Comparison of ENCODE assay signal across 17 cellular contexts in genomic region chr7:78578701-78579100, GRCh38.
A peak's percentile ranks its signal among the peaks of the same experiment; 100 is the strongest.
DNase-seq lines count a peak whose midpoint lies in the region; TF ChIP-seq lines count a peak whose summit lies in the region.
"Had no signal": no experiment of that assay in that cellular context is flagged by ENCODE, and none has a peak within 500 bp of the region (broad histone marks: within the 10 kb centered on the region; RNA-seq: fewer than 3 reads in every experiment).

No MANE protein-coding gene starts in this region.

- H3K27me3 ChIP-seq in H7 (ENCODE audit: control insufficient read depth, insufficient read depth, low read length): no peaks in the 10 kb centered on the region
- no peaks in the 10 kb centered on the region for H3K27me3 ChIP-seq in NT2/D1 (ENCODE audit: insufficient read depth, insufficient read length)
- H3K27me3 ChIP-seq: BE2C had no signal

- peaks cover 25% of the 10 kb centered on the region for H3K4me1 Mint-ChIP-seq in neural crest cell
- H3K4me1 Mint-ChIP-seq: CD4-positive, CD25-positive, alpha-beta regulatory T cell had no signal

- H3K4me3 ChIP-seq in H7 (ENCODE audit: insufficient read depth, low read depth, low read length): no peak overlapping the region
- no peak overlapping the region for H3K4me3 ChIP-seq in NT2/D1 (ENCODE audit: insufficient read length, low read depth)
- H3K4me3 ChIP-seq: GM23248 had no signal

- H3K4me1 ChIP-seq in NT2/D1 (ENCODE audit: insufficient read depth, insufficient read length): no peaks in the 10 kb centered on the region
- H3K4me1 ChIP-seq: BE2C had no signal

- H3K27ac Mint-ChIP-seq in neural crest cell (ENCODE audit: unreplicated experiment): peak overlapping the region; percentile 28
- H3K27ac Mint-ChIP-seq: CD4-positive, CD25-positive, alpha-beta regulatory T cell had no signal

- no peaks in the 10 kb centered on the region for H3K9me3 ChIP-seq in NT2/D1 (ENCODE audit: insufficient read depth, low read length)
- H3K9me3 ChIP-seq: BE2C had no signal

- no peak overlapping the region for H3K9ac ChIP-seq in NT2/D1 (ENCODE audit: insufficient read length, low read depth)
- H3K9ac ChIP-seq: GM23248 had no signal

- H3K27me3 Mint-ChIP-seq in neural crest cell (ENCODE audit: low read depth): no peaks in the 10 kb centered on the region
- H3K27me3 Mint-ChIP-seq: CD4-positive, CD25-positive, alpha-beta regulatory T cell had no signal

- peaks cover 3% of the 10 kb centered on the region for H3K9me3 Mint-ChIP-seq in neural crest cell

- H3K36me3 ChIP-seq in H7 (replicated peaks; ENCODE audit: control insufficient read depth, insufficient read depth, low read length): no peaks in the 10 kb centered on the region
- no peaks in the 10 kb centered on the region for H3K36me3 ChIP-seq in NT2/D1 (ENCODE audit: insufficient read depth, insufficient read length, low read length)
- H3K36me3 ChIP-seq: BE2C had no signal

- H3K4me3 Mint-ChIP-seq in neural crest cell: no peak overlapping the region
- H3K4me3 Mint-ChIP-seq: CD4-positive, CD25-positive, alpha-beta regulatory T cell had no signal

- no peak for TF ChIP-seq CTCF in neural crest cell (conservative IDR thresholded peaks at IDR 0.05)

- DNase-seq in H7: peak; percentile 43
- DNase-seq in NT2/D1 (ENCODE audit: low read depth, low spot score): peak; percentile 90
- DNase-seq in iPS DF 19.7 (ENCODE audit: low read depth, low spot score): peak; percentile 90
- no peak for DNase-seq in neural crest cell (ENCODE audit: low read depth, low spot score)
- no peak for DNase-seq in kidney glomerular epithelial cell (lab: John Stamatoyannopoulos, UW)
- DNase-seq in dedifferentiated amniotic fluid mesenchymal stem cell (ENCODE audit: extremely low spot score): no peak
- DNase-seq in GM03348 (ENCODE audit: low spot score): no peak
- no peak for DNase-seq in HT-29 (ENCODE audit: low spot score)
- DNase-seq: BE2C; CD4-positive, CD25-positive, alpha-beta regulatory T cell; COR-L47; GM23248; IMR-90; NCI-H1417 treated with DMSO at 0.1 percent for 48 hours; NCI-H187 treated with DMSO at 0.1 percent for 48 hours; NCI-H226; NCI-H524 treated with DMSO at 0.1 percent for 48 hours had no signal

- no peaks in the 10 kb centered on the region for H3K36me3 Mint-ChIP-seq in neural crest cell (ENCODE audit: low read depth)
- H3K36me3 Mint-ChIP-seq: CD4-positive, CD25-positive, alpha-beta regulatory T cell had no signal

Comparison
In these comparisons a context has a peak if more than half of its experiments do, and no peak if none do; other contexts are left out.
1. DNase-seq: peak in H7 (single experiment), NT2/D1 (single experiment) and iPS DF 19.7 (single experiment); none in neural crest cell (single experiment), kidney glomerular epithelial cell (single experiment), dedifferentiated amniotic fluid mesenchymal stem cell (single experiment), GM03348 (single experiment) and HT-29 (single experiment).